Comparison of ENCODE assay signal across 8 cellular contexts in the genomic region with DNA sequence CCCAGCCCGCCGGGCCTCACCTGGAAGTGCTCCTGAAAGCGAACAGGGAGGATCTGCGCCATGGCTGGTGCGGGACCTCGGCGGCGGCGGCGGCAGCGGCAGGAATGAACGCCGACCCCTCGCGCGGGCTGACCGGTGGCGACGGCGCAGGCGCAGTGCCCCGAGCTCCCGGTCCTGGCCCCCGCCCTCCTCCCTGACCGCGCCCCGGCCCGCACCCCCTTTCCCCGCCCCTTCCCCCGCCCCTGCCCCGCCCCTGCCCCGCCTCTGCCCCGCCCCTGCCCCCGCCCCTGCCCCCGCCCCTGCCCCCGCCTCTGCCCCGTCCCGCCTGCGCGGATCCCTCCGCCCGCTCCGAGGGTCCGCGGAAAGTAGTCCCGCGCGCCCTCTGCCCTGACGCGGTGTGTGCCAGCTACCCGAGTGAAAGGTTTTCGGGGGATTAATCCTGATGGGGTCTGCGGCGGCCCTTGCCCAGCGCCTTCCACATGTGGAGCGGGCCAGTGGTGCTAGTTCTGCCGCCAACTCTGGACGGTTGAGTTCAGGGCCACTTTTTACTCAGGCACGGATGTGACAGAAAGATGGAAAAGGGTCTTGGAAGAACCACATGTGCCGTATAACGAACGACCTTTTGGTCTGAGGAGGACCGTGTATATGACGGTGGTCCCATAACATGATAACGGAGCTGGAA. TPM values are rescaled to one million over a fixed set of nuclear protein-coding genes. Genes with fewer than 3 reads are reported as not detected.
DNase-seq lines count a peak whose midpoint lies in the region; ATAC-seq and TF ChIP-seq lines count a peak whose summit lies in the region.

A gene (minus strand): TSS at position 140 of the 682 bp plus-strand sequence. CDS start 78 bp downstream, at position 62.

- peaks cover 16% of the 10 kb centered on the region for H3K27me3 ChIP-seq in NT2/D1 (ENCODE audit: insufficient read depth, insufficient read length)

- peak; percentile 34 for TF ChIP-seq POLR2A in GM10847 (IDR thresholded peaks at IDR 0.05; ENCODE audit: extremely low read depth, insufficient read length)
- TF ChIP-seq POLR2A in erythroblast (IDR thresholded peaks at IDR 0.05; ENCODE audit: low read length), result no peak

- no peaks in the 10 kb centered on the region for H3K9me3 ChIP-seq in NT2/D1 (ENCODE audit: insufficient read depth, low read length)

- H3K4me1 ChIP-seq in NT2/D1 (ENCODE audit: insufficient read depth, insufficient read length), result peaks cover 12% of the 10 kb centered on the region

- peak within 1 kb of the TSS; percentile 65 for H3K4me3 ChIP-seq in NT2/D1 (ENCODE audit: insufficient read length, low read depth)

- no peaks in the 10 kb centered on the region for H3K36me3 ChIP-seq in NT2/D1 (ENCODE audit: insufficient read depth, insufficient read length, low read length)

- peak; percentile 48 for DNase-seq in NT2/D1 (ENCODE audit: low read depth, low spot score)
- peak; percentile 51 for DNase-seq in activated T-cell treated with anti-CD3 and anti-CD28 coated beads for 4 hours
- DNase-seq in erythroblast (lab: John Stamatoyannopoulos, UW), result peak; percentile 83 to 86
- peak; percentile 72 for DNase-seq in mucosa of gallbladder (ENCODE audit: low spot score)
- DNase-seq in stimulated activated CD8-positive, alpha-beta memory T cell treated with anti-CD3 and anti-CD28 coated beads, Interleukin-2, amount 100 ng/mL, for 48 hours (ENCODE audit: low read depth in 2 of 2), result peak; percentile 54 to 66

- ATAC-seq in HG03039 (IDR thresholded peaks at IDR 0.05; ENCODE audit: unreplicated experiment) (peak; percentile 47), GM21786 (IDR thresholded peaks at IDR 0.05; ENCODE audit: unreplicated experiment) (no peak)

- peak within 1 kb of the TSS; percentile 89 for H3K9ac ChIP-seq in NT2/D1 (ENCODE audit: insufficient read length, low read depth)

RNA-seq across cellular contexts. Expression of the gene that starts here (rescaled TPM):
- 3.4 TPM for total RNA-seq in mucosa of gallbladder
